9 cellular contexts compared by ENCODE assay signal in genomic region chr3:140972833-140973232, GRCh38. TPM values are rescaled to one million over a fixed set of nuclear protein-coding genes. Genes with fewer than 3 reads are reported as not detected.
DNase-seq lines count a peak whose midpoint lies in the region; ATAC-seq and TF ChIP-seq lines count a peak whose summit lies in the region.
"Had no signal": no experiment of that assay in that cellular context is flagged by ENCODE, and none has a peak within 500 bp of the region (broad histone marks: within the 10 kb centered on the region; RNA-seq: fewer than 3 reads in every experiment).

No MANE protein-coding gene starts in this region.

- H3K27ac Mint-ChIP-seq in endodermal cell, result no peak overlapping the region

- intact Hi-C loops in psoas muscle (cut with DNase I), result loop anchor here in 1 of 2 donors (2.0 kb wide), 1 partner anchor 74 kb away; no protein-coding TSS in a partner anchor

- no peak overlapping the region for H3K4me3 ChIP-seq in NB4 (ENCODE audit: low read depth, low read length)
- no peak overlapping the region for H3K4me3 ChIP-seq in endodermal cell (ENCODE audit: low read length)
- no peak overlapping the region for H3K4me3 ChIP-seq in psoas muscle
- no peak overlapping the region for H3K4me3 ChIP-seq in Peyer's patch

- TF ChIP-seq CTCF in NB4 (IDR thresholded peaks at IDR 0.05; ENCODE audit: low read depth, low read length), result no peak
- TF ChIP-seq CTCF in endodermal cell (conservative IDR thresholded peaks at IDR 0.05), result peak; percentile 74
- TF ChIP-seq CTCF in psoas muscle (IDR thresholded peaks at IDR 0.05), result peak; percentile 38
- TF ChIP-seq CTCF in Peyer's patch (IDR thresholded peaks at IDR 0.05), result peak in 3 of 6 experiments; percentile 39 to 50 (median 50)

- no peak for TF ChIP-seq POLR2A in NB4 (IDR thresholded peaks at IDR 0.05; ENCODE audit: extremely low read depth, insufficient read length)
- no peak for TF ChIP-seq POLR2A in Peyer's patch (IDR thresholded peaks at IDR 0.05)

- DNase-seq in SIG-M5 treated with dmso at 0.1 percent for 504 hours (lab: John Stamatoyannopoulos, UW; ENCODE audit: unreplicated experiment) (peak; percentile 48), SIG-M5 (lab: John Stamatoyannopoulos, UW) (no peak), NB4 (ENCODE audit: low read depth) (peak; percentile 13), endodermal cell (no peak), psoas muscle (no peak), HK-2 (ENCODE audit: unreplicated experiment) (no peak), Peyer's patch (no peak)
- DNase-seq: naive B cell had no signal

- no peak overlapping the region for H3K9ac ChIP-seq in endodermal cell (ENCODE audit: extremely low read depth, low read length, poor library complexity, severe bottlenecking)

- H3K27me3 ChIP-seq in endodermal cell (ENCODE audit: control insufficient read depth, insufficient read depth, low read length, poor library complexity, severe bottlenecking) (no peaks in the 10 kb centered on the region), psoas muscle (ENCODE audit: insufficient read depth in 3 of 3, low read length in 2 of 3) (no peaks in the 10 kb centered on the region), Peyer's patch (no peaks in the 10 kb centered on the region)

- H3K27me3 Mint-ChIP-seq in endodermal cell (ENCODE audit: insufficient read depth), result no peaks in the 10 kb centered on the region
- H3K27me3 Mint-ChIP-seq: naive B cell had no signal

- H3K4me3 Mint-ChIP-seq in endodermal cell, result no peak overlapping the region
- H3K4me3 Mint-ChIP-seq: naive B cell had no signal

- H3K36me3 Mint-ChIP-seq in endodermal cell (ENCODE audit: low read depth), result peaks cover 37% of the 10 kb centered on the region

- H3K4me1 Mint-ChIP-seq in endodermal cell, result peaks cover 5% of the 10 kb centered on the region
- H3K4me1 Mint-ChIP-seq: naive B cell had no signal

- H3K9me3 ChIP-seq in endodermal cell (ENCODE audit: control insufficient read depth, low read length) (no peaks in the 10 kb centered on the region), psoas muscle (no peaks in the 10 kb centered on the region), Peyer's patch (no peaks in the 10 kb centered on the region)

- H3K27ac ChIP-seq in endodermal cell (ENCODE audit: low read depth, low read length) (no peak overlapping the region), psoas muscle (no peak overlapping the region), Peyer's patch (no peak overlapping the region)

- H3K36me3 ChIP-seq in endodermal cell (ENCODE audit: control insufficient read depth, insufficient read depth, low read length) (peaks cover 55% of the 10 kb centered on the region), psoas muscle (ENCODE audit: insufficient read depth in 1 of 2, low read depth in 1 of 2) (peaks cover 3 to 74% of the 10 kb centered on the region in 2 donors), Peyer's patch (peaks cover 0 to 30% (median 0%) of the 10 kb centered on the region in 3 donors)

- ATAC-seq in psoas muscle (peak in 2 of 4 donors; percentile 47 to 72), HG03469 (IDR thresholded peaks at IDR 0.05; ENCODE audit: unreplicated experiment) (no peak)

- H3K9me3 Mint-ChIP-seq in endodermal cell, result no peaks in the 10 kb centered on the region
- H3K9me3 Mint-ChIP-seq: naive B cell had no signal

- H3K4me1 ChIP-seq in endodermal cell (ENCODE audit: control insufficient read depth, insufficient read depth, low read length) (no peaks in the 10 kb centered on the region), psoas muscle (no peaks in the 10 kb centered on the region), Peyer's patch (no peaks in the 10 kb centered on the region)

RNA-seq across cellular contexts. Expression of gene SLC25A36, which starts 31.2 kb away (rescaled TPM):
- 100 to 1,000 TPM in 1 of 2 donors, 10 to 100 TPM in 1; 82.6 to 101 TPM for total RNA-seq in endodermal cell
- polyA plus RNA-seq in endodermal cell (2013, experiment 1 of 2), result 112 TPM
- polyA plus RNA-seq in endodermal cell (2013, experiment 2 of 2), result 104 TPM
- 10 to 100 TPM; 19.7 to 52.3 (median 28.7) TPM for total RNA-seq in psoas muscle
- polyA plus RNA-seq in psoas muscle, result 10 to 100 TPM; 10.4 to 23.9 (median 12.5) TPM
- total RNA-seq in Peyer's patch, result 10 to 100 TPM; 49.3 to 87.9 (median 53.2) TPM

Comparison
In these comparisons a context has a peak if more than half of its experiments do, and no peak if none do; other contexts are left out.
1. DNase-seq: peak in SIG-M5 treated with dmso at 0.1 percent for 504 hours (single experiment) and NB4 (single experiment); none in SIG-M5 (single experiment), endodermal cell (single experiment), psoas muscle (0 of 2), HK-2 (single experiment) and Peyer's patch (0 of 3).